In genomic region chr11:130782361-130783221, GRCh38 we compare ENCODE assay signal across 12 cellular contexts.
A peak's percentile ranks its signal among the peaks of the same experiment; 100 is the strongest.
DNase-seq lines count a peak whose midpoint lies in the region; ATAC-seq and TF ChIP-seq lines count a peak whose summit lies in the region.
"Had no signal": no experiment of that assay in that cellular context is flagged by ENCODE, and none has a peak within 500 bp of the region (broad histone marks: within the 10 kb centered on the region; RNA-seq: fewer than 3 reads in every experiment).

No MANE protein-coding gene starts in this region.

- H3K27ac ChIP-seq in ectodermal cell (ENCODE audit: insufficient read depth, low read depth, low read length, poor library complexity, severe bottlenecking): peak overlapping the region; percentile 61
- peak overlapping the region in 2 of 3 donors; percentile 15 to 27 for H3K27ac ChIP-seq in thyroid gland

- no peak for TF ChIP-seq CTCF in thyroid gland (IDR thresholded peaks at IDR 0.05)

- intact Hi-C loops in thyroid gland (cut with DNase I): no loop called here

- H3K4me1 ChIP-seq in ectodermal cell (ENCODE audit: control insufficient read depth, insufficient read depth, low read length) (peaks cover 15% of the 10 kb centered on the region), thyroid gland (peaks cover 13 to 28% of the 10 kb centered on the region in 2 donors), HAP-1 (no peaks in the 10 kb centered on the region)

- in situ Hi-C loops in HAP-1 (cut with MboI; ENCODE audit: low sequenced_read_pairs): no loop called here

- ATAC-seq in esophagus mucosa (no peak), GM21723 (IDR thresholded peaks at IDR 0.05; ENCODE audit: unreplicated experiment) (no peak)

- H3K4me3 ChIP-seq in ectodermal cell (ENCODE audit: insufficient read depth, low read depth, low read length): no peak overlapping the region
- no peak overlapping the region for H3K4me3 ChIP-seq in thyroid gland (replicated peaks in 1 of 3)
- H3K4me3 ChIP-seq in HAP-1: no peak overlapping the region

- H3K36me3 ChIP-seq in ectodermal cell (ENCODE audit: control insufficient read depth, insufficient read depth, low read length) (no peaks in the 10 kb centered on the region), thyroid gland (no peaks in the 10 kb centered on the region), HAP-1 (replicated peaks) (no peaks in the 10 kb centered on the region)

- no peaks in the 10 kb centered on the region for H3K27me3 ChIP-seq in ectodermal cell (ENCODE audit: control insufficient read depth, insufficient read depth, low read length, poor library complexity, severe bottlenecking)
- no peaks in the 10 kb centered on the region for H3K27me3 ChIP-seq in thyroid gland
- no peaks in the 10 kb centered on the region for H3K27me3 ChIP-seq in HAP-1 (ENCODE audit: low read depth)

- no peak for TF ChIP-seq POLR2A in thyroid gland (IDR thresholded peaks at IDR 0.05)

- DNase-seq in NCI-H2227 treated with DMSO at 0.1 percent for 48 hours (lab: John Stamatoyannopoulos, UW) (peak; percentile 28), lung microvascular endothelial cell (ENCODE audit: low read depth in 2 of 2) (peak; percentile 5 to 23), thyroid gland (no peak), HAP-1 (ENCODE audit: low spot score in 2 of 2) (no peak), NCI-H1048 (lab: John Stamatoyannopoulos, UW) (no peak)
- DNase-seq: activated naive CD4-positive, alpha-beta T cell treated with Interleukin-2 at 50 U/mL for 16 hours; DND-41; NCI-H748 treated with DMSO at 0.1 percent for 48 hours; nephron progenitor cell had no signal

- WGBS in ectodermal cell, 2 experiments: 60 to 67% methylated on average over 14 of the region's 14 CpGs
- WGBS in thyroid gland, 2 donors: 68 to 69% methylated on average over 14 of the region's 14 CpGs

- no peaks in the 10 kb centered on the region for H3K9me3 ChIP-seq in ectodermal cell (ENCODE audit: control insufficient read depth, low read length)
- no peaks in the 10 kb centered on the region for H3K9me3 ChIP-seq in thyroid gland
- no peaks in the 10 kb centered on the region for H3K9me3 ChIP-seq in HAP-1

Comparison
In these comparisons a context has a peak if more than half of its experiments do, and no peak if none do; other contexts are left out.
1. DNase-seq: peak in NCI-H2227 treated with DMSO at 0.1 percent for 48 hours (single experiment) and lung microvascular endothelial cell (2 of 2); none in thyroid gland (0 of 2), HAP-1 (0 of 2) and NCI-H1048 (single experiment).